10 cellular contexts compared by ENCODE assay signal in genomic region chr4:138977525-138977924, GRCh38. TPM values are rescaled to one million over a fixed set of nuclear protein-coding genes. Genes with fewer than 3 reads are reported as not detected.
DNase-seq lines count a peak whose midpoint lies in the region; ATAC-seq and TF ChIP-seq lines count a peak whose summit lies in the region.
"Had no signal": no experiment of that assay in that cellular context is flagged by ENCODE, and none has a peak within 500 bp of the region (broad histone marks: within the 10 kb centered on the region; RNA-seq: fewer than 3 reads in every experiment).

No MANE protein-coding gene starts in this region.

- no peaks in the 10 kb centered on the region for H3K36me3 Mint-ChIP-seq in memory B cell

- DNase-seq in memory B cell (ENCODE audit: low spot score in 2 of 2) (peak; percentile 15 to 39), ureter (ENCODE audit: low spot score) (no peak), aorta (no peak), erythroblast (lab: John Stamatoyannopoulos, UW) (no peak)
- no peak for DNase-seq in activated effector memory CD4-positive, alpha-beta T cell treated with anti-CD3 and anti-CD28 coated beads, Interleukin-2, amount 50 U/mL, for 16 hours
- DNase-seq: heart right ventricle had no signal

- 76 to 86% methylated on average over 5 of the region's 5 CpGs for WGBS in aorta, 2 donors

- H3K27ac ChIP-seq in aorta (ENCODE audit: low read depth in 1 of 2, low read length in 2 of 2) = no peak overlapping the region
- H3K27ac ChIP-seq: parathyroid adenoma had no signal

- no peaks in the 10 kb centered on the region for H3K27me3 ChIP-seq in aorta (ENCODE audit: control insufficient read depth in 1 of 2, insufficient read depth in 2 of 2, low read length in 1 of 2)
- H3K27me3 ChIP-seq: heart right ventricle had no signal

- intact Hi-C loops in aorta (cut with DNase I) = no loop called here

- H3K4me1 Mint-ChIP-seq in memory B cell = peaks cover 13% of the 10 kb centered on the region

- peak overlapping the region; percentile 65 for H3K4me3 Mint-ChIP-seq in memory B cell

- H3K36me3 ChIP-seq in aorta (ENCODE audit: control insufficient read depth in 1 of 2, insufficient read depth in 2 of 2, low read length in 1 of 2) = no peaks in the 10 kb centered on the region
- H3K36me3 ChIP-seq: heart right ventricle had no signal

- H3K9me3 ChIP-seq in aorta (ENCODE audit: control insufficient read depth, low read length) = no peaks in the 10 kb centered on the region
- H3K9me3 ChIP-seq: heart right ventricle had no signal

- no peak overlapping the region for H3K4me3 ChIP-seq in aorta (ENCODE audit: low read length in 2 of 2)
- H3K4me3 ChIP-seq: heart right ventricle had no signal

- no peaks in the 10 kb centered on the region for H3K9me3 Mint-ChIP-seq in memory B cell

- no peak for TF ChIP-seq POLR2A in erythroblast (IDR thresholded peaks at IDR 0.05; ENCODE audit: low read length)

- H3K27me3 Mint-ChIP-seq in memory B cell = no peaks in the 10 kb centered on the region

- no peaks in the 10 kb centered on the region for H3K4me1 ChIP-seq in aorta (ENCODE audit: control insufficient read depth in 1 of 2, insufficient read depth in 2 of 2, low read length in 2 of 2)
- H3K4me1 ChIP-seq: parathyroid adenoma had no signal

- ATAC-seq in GM18873 (IDR thresholded peaks at IDR 0.05; ENCODE audit: low FRiP score, unreplicated experiment) (peak; percentile 95), HG02588 (IDR thresholded peaks at IDR 0.05; ENCODE audit: unreplicated experiment) (peak; percentile 96), HG03571 (IDR thresholded peaks at IDR 0.05; ENCODE audit: unreplicated experiment) (peak; percentile 97), memory B cell (ENCODE audit: low read depth) (peak; percentile 96), aorta (ENCODE audit: low FRiP score) (no peak)

- H3K27ac Mint-ChIP-seq in memory B cell = peak overlapping the region; percentile 75

RNA-seq across cellular contexts. Expression of gene NOCT, which starts 38.1 kb away (rescaled TPM):
- 4.8 TPM for total RNA-seq in ureter
- total RNA-seq in aorta = 1 to 10 TPM; 5.1 to 6.9 TPM
- 1 to 10 TPM in 1 of 2 donors, under 1 TPM in 1; 0.20 to 2.0 TPM for polyA plus RNA-seq in aorta

Comparison
In these comparisons a context has a peak if more than half of its experiments do, and no peak if none do; other contexts are left out.
1. DNase-seq: peak in memory B cell (2 of 2); none in ureter (single experiment), aorta (0 of 2), erythroblast (0 of 2) and activated effector memory CD4-positive, alpha-beta T cell treated with anti-CD3 and anti-CD28 coated beads, Interleukin-2, amount 50 U/mL, for 16 hours (single experiment).